Comparison of ENCODE assay signal across 32 cellular contexts in genomic region chr1:231016966-231017365, GRCh38.
"Had no signal": no experiment of that assay in that cellular context is flagged by ENCODE, and none has a peak within 500 bp of the region (broad histone marks: within the 10 kb centered on the region; RNA-seq: fewer than 3 reads in every experiment).

No MANE protein-coding gene starts in this region.

- H3K9me3 ChIP-seq: gastrocnemius medialis, ovary, prostate gland, sigmoid colon had no signal

- H3K4me1 Mint-ChIP-seq: central memory CD8-positive, alpha-beta T cell; mesothelial cell of epicardium had no signal

- H3K27me3 ChIP-seq: gastrocnemius medialis, ovary, sigmoid colon, spleen, tibial nerve had no signal

- H3K36me3 ChIP-seq: gastrocnemius medialis, ovary, prostate gland, sigmoid colon had no signal

- H3K9me3 Mint-ChIP-seq: activated naive CD4-positive, alpha-beta T cell treated with anti-CD3 and anti-CD28 coated beads, Interleukin-2, amount 10 ng/mL, durations not matched to agents 7 days and 5 days; activated T-helper 1 cell treated with anti-CD3 and anti-CD28 coated beads, Interleukin-12 subunit alpha, Interleukin-12 subunit beta, Interleukin-2, Interleukin-4 antibody, amounts not matched to agents 30 ng/mL and 10 ng/mL and 1 ng/mL, durations not matched to agents 14 hours and 24 hours and 36 hours; central memory CD8-positive, alpha-beta T cell; mesothelial cell of epicardium; naive B cell; T-helper 1 cell treated with Interleukin-12 subunit alpha and Interleukin-12 subunit beta and Interleukin-4 antibody, amounts not matched to agents 30 μg/mL and 1 μg/mL, for 36 hours had no signal

- H3K27ac Mint-ChIP-seq: activated naive CD4-positive, alpha-beta T cell treated with anti-CD3 and anti-CD28 coated beads, Interleukin-2, amount 10 ng/mL, durations not matched to agents 7 days and 5 days; activated T-helper 1 cell treated with anti-CD3 and anti-CD28 coated beads, Interleukin-12 subunit alpha, Interleukin-12 subunit beta, Interleukin-2, Interleukin-4 antibody, amounts not matched to agents 30 ng/mL and 10 ng/mL and 1 ng/mL, durations not matched to agents 14 hours and 24 hours and 36 hours; mesothelial cell of epicardium; T-helper 1 cell treated with Interleukin-12 subunit alpha and Interleukin-12 subunit beta and Interleukin-4 antibody, amounts not matched to agents 30 μg/mL and 1 μg/mL, for 36 hours had no signal

- ATAC-seq: activated CD4-positive, CD25-positive, alpha-beta regulatory T cell treated with anti-CD3 and anti-CD28 coated beads, Interleukin-2, amount 50 U/mL, for 24 hours; gastrocnemius medialis; left cardiac atrium; left ventricle myocardium superior had no signal

- H3K4me1 ChIP-seq: gastrocnemius medialis, prostate gland, tibial nerve had no signal

- FAIRE-seq: astrocyte, colon, endometrium, islet of Langerhans had no signal

- H3K4me3 Mint-ChIP-seq: activated naive CD4-positive, alpha-beta T cell treated with anti-CD3 and anti-CD28 coated beads, Interleukin-2, amount 10 ng/mL, durations not matched to agents 7 days and 5 days; activated T-helper 1 cell treated with anti-CD3 and anti-CD28 coated beads, Interleukin-12 subunit alpha, Interleukin-12 subunit beta, Interleukin-2, Interleukin-4 antibody, amounts not matched to agents 30 ng/mL and 10 ng/mL and 1 ng/mL, durations not matched to agents 14 hours and 24 hours and 36 hours; central memory CD8-positive, alpha-beta T cell; mesothelial cell of epicardium; naive B cell; T-helper 1 cell treated with Interleukin-12 subunit alpha and Interleukin-12 subunit beta and Interleukin-4 antibody, amounts not matched to agents 30 μg/mL and 1 μg/mL, for 36 hours had no signal

- H3K27me3 Mint-ChIP-seq: activated naive CD4-positive, alpha-beta T cell treated with anti-CD3 and anti-CD28 coated beads, Interleukin-2, amount 10 ng/mL, durations not matched to agents 7 days and 5 days; central memory CD8-positive, alpha-beta T cell; naive B cell had no signal

- DNase-seq: activated CD4-positive, alpha-beta T cell treated with anti-CD3 and anti-CD28 coated beads for 48 hours; activated CD4-positive, alpha-beta T cell treated with anti-CD3 and anti-CD28 coated beads, Interleukin-2, amount 50 U/mL, for 48 hours; activated CD8-positive, alpha-beta memory T cell treated with anti-CD3 and anti-CD28 coated beads for 24 hours; activated effector memory CD4-positive, alpha-beta T cell treated with anti-CD3 and anti-CD28 coated beads, Interleukin-2, amount 50 U/mL, for 16 hours; activated naive CD4-positive, alpha-beta T cell treated with anti-CD3 and anti-CD28 coated beads, Interleukin-2, amount 10 ng/mL, durations not matched to agents 7 days and 5 days; activated T-cell treated with anti-CD3 and anti-CD28 coated beads, Interleukin-2, amount 50 U/mL, for 1 hour; amniotic stem cell; dermis blood vessel endothelial cell; effector CD4-positive, alpha-beta T cell; gastrocnemius medialis; glutamatergic neuron; left cardiac atrium; left ventricle myocardium superior; naive B cell; ovary; retina; sigmoid colon; spleen; stimulated activated naive CD4-positive, alpha-beta T cell; T1000; WERI-Rb-1 had no signal

- H3K27ac ChIP-seq: gastrocnemius medialis, ovary, prostate gland, sigmoid colon, spleen, tibial nerve, WERI-Rb-1 had no signal

- H3K4me3 ChIP-seq: gastrocnemius medialis, ovary, prostate gland, sigmoid colon, spleen, tibial nerve had no signal
